In the genomic region with DNA sequence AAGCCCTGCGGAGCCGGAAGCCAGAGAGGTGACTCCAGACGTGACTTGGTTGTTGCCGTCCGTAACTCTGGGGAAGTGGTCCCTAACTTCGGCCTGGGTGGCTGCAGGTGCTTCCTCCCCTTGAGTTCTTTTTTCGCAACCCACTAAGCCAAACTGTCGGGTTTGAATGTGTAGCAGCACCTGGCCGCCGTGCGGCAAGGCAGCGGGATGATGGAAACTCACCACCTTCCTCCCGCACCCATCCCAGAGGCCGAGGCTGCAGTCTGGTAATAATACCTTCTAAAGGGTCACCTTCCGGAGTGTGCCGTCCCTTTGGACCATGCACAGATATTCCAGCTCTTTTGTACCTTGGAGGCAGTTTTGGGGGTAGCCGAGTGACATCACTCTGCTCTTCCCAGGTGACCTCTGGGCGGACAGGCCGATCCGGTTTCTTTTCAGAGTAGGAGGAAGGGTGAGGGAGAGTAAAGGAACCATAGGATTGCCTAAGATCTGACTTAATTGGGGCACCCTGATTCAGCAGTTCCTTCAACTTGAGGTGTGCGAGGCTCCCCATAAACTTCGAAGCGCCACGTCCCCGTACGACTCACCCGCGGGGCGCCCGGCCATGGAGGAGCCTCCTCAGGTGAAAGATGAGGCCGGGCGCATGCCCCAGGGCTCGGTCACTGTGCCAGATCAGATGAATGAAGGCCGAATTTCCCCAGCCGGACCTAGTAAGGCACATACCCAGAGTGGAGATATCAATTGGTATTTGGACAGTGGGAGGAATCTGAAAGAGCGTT, we compare ENCODE assay signal across 8 cellular contexts. TPM values are rescaled to one million over a fixed set of nuclear protein-coding genes. Genes with fewer than 3 reads are reported as not detected.
A peak's percentile ranks its signal among the peaks of the same experiment; 100 is the strongest.
DNase-seq lines count a peak whose midpoint lies in the region; ATAC-seq and TF ChIP-seq lines count a peak whose summit lies in the region.

No MANE protein-coding gene starts in this region.

- H3K4me3 ChIP-seq in ACC112 (ENCODE audit: low read depth, low read length) (peak overlapping the region; percentile 94), OCI-LY3 (ENCODE audit: low read length) (peak overlapping the region; percentile 90), fibroblast of lung (replicated peaks in 1 of 4; ENCODE audit: control extremely low read depth in 1 of 4, insufficient read depth in 1 of 4, low read depth in 3 of 4, low read length in 4 of 4) (peak overlapping the region in 3 of 4 experiments; percentile 21 to 62 (median 53)), skeletal muscle cell (ENCODE audit: low read depth, low read length) (peak overlapping the region; percentile 82)

- H3K36me3 ChIP-seq in ACC112 (ENCODE audit: insufficient read depth, low read length) (no peaks in the 10 kb centered on the region), OCI-LY3 (replicated peaks; ENCODE audit: low read depth, low read length) (no peaks in the 10 kb centered on the region), fibroblast of lung (ENCODE audit: control insufficient read depth, insufficient read depth, low read length) (no peaks in the 10 kb centered on the region)

- H3K27me3 ChIP-seq in ACC112 (ENCODE audit: insufficient read depth, low read length) (peaks cover 17% of the 10 kb centered on the region), OCI-LY3 (ENCODE audit: low read depth, low read length) (no peaks in the 10 kb centered on the region), fibroblast of lung (ENCODE audit: control insufficient read depth, insufficient read depth, low read length) (no peaks in the 10 kb centered on the region)

- H4K20me1 ChIP-seq in OCI-LY3 (ENCODE audit: insufficient read depth, low read length) (no peaks in the 10 kb centered on the region), fibroblast of lung (ENCODE audit: control insufficient read depth, extremely low read depth, insufficient read depth, low read length) (no peaks in the 10 kb centered on the region)

- H2AFZ ChIP-seq in ACC112 (ENCODE audit: low read length, unreplicated experiment) (no peak overlapping the region), OCI-LY3 (ENCODE audit: low read depth, low read length) (no peak overlapping the region; the same call in 1 of the 2 replicates), fibroblast of lung (ENCODE audit: low read length) (no peak overlapping the region)

- H3K9ac ChIP-seq in OCI-LY3 (ENCODE audit: low read length) (peak overlapping the region; percentile 75), fibroblast of lung (ENCODE audit: insufficient read depth, low read length) (no peak overlapping the region)

- ATAC-seq in GM19438 (IDR thresholded peaks at IDR 0.05; ENCODE audit: low read depth, unreplicated experiment): peak; percentile 36

- H3K4me1 ChIP-seq in ACC112 (ENCODE audit: control insufficient read depth, insufficient read depth, low read length, unreplicated experiment) (peaks cover 7% of the 10 kb centered on the region), OCI-LY3 (ENCODE audit: low read length) (peaks cover 39% of the 10 kb centered on the region), fibroblast of lung (ENCODE audit: control insufficient read depth, extremely low read depth, insufficient read depth, low read length) (no peaks in the 10 kb centered on the region)

- H3K4me2 ChIP-seq in OCI-LY3 (ENCODE audit: low read length): peak overlapping the region; percentile 76
- peak overlapping the region; percentile 25 for H3K4me2 ChIP-seq in fibroblast of lung (ENCODE audit: extremely low read depth, insufficient read depth, low read length)

- no peak for DNase-seq in fibroblast of lung (ENCODE audit: low read depth in 2 of 2)
- no peak for DNase-seq in skeletal muscle cell (ENCODE audit: low read depth)
- DNase-seq in globus pallidus (ENCODE audit: low spot score): no peak
- no peak for DNase-seq in NK-92 (lab: John Stamatoyannopoulos, UW; ENCODE audit: unreplicated experiment)
- DNase-seq in activated CD4-positive, alpha-beta T cell treated with anti-CD3 and anti-CD28 coated beads for 48 hours: no peak

- no peak overlapping the region for H3K27ac ChIP-seq in ACC112 (ENCODE audit: low read depth, low read length)
- 0 out of 2 replicates have a peak overlapping the region, but pooled peaks have one; percentile 2 for H3K27ac ChIP-seq in OCI-LY3 (ENCODE audit: low read length)
- no peak overlapping the region for H3K27ac ChIP-seq in fibroblast of lung (ENCODE audit: insufficient read depth, low read length)

- H3K9me3 ChIP-seq in OCI-LY3 (ENCODE audit: insufficient read depth, low read length): no peaks in the 10 kb centered on the region
- H3K9me3 ChIP-seq in fibroblast of lung (ENCODE audit: control insufficient read depth, insufficient read depth, low read depth, low read length): no peaks in the 10 kb centered on the region

- H3K79me2 ChIP-seq in ACC112 (ENCODE audit: control insufficient read depth, insufficient read depth, low read length, unreplicated experiment) (peaks cover 4% of the 10 kb centered on the region), OCI-LY3 (ENCODE audit: low read length) (peaks cover 16% of the 10 kb centered on the region), fibroblast of lung (ENCODE audit: control insufficient read depth, insufficient read depth, low read length) (no peaks in the 10 kb centered on the region)

- TF ChIP-seq CTCF in OCI-LY3 (IDR thresholded peaks at IDR 0.05; ENCODE audit: low read depth, low read length): no peak
- no peak for TF ChIP-seq CTCF in fibroblast of lung (conservative IDR thresholded peaks at IDR 0.05 in 1 of 2, IDR thresholded peaks at IDR 0.05 in 1 of 2; ENCODE audit: low read depth in 1 of 2, low read length in 2 of 2)

RNA-seq across cellular contexts. Expression of a gene that starts 1.0 kb away (rescaled TPM):
- 2.6 and 2.8 TPM in 2 replicates for total RNA-seq in fibroblast of lung
- 0.48 and 2.1 TPM in 2 replicates for polyA plus RNA-seq in fibroblast of lung
- polyA plus RNA-seq in fibroblast of lung (2012): 0.41 and 2.6 TPM in 2 replicates
- polyA minus RNA-seq in fibroblast of lung (ENCODE audit: low replicate concordance): 8.6 TPM in 1 of 2 replicates, not detected in the other
